In the genomic region with DNA sequence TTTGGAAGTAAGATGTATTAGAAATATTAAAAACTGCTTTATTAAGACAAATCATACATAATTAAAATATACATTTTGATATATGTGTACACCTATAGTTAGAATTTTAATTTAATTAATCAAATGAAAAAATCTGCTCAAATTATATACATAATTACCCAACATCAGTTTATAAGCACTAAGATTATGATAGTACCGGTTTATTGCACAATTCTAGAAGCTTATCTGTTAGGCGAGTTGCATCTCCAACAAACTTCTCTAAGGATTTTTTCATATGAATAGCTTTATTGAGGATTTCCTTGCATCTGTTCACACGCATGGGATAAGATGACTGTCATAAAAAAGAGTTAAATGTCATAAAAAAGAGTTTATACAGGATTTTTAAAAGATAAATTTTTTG, we compare ENCODE assay signal across 1 cellular context.
A peak's percentile ranks its signal among the peaks of the same experiment; 100 is the strongest.
TF ChIP-seq lines count a peak whose summit lies in the region.

No MANE protein-coding gene starts in this region.

TF ChIP-seq in K562, 482 proteins besides CTCF, POLR2A, EP300 and RAD21 (continued from another document):
- TF ChIP-seq, protein P1, sequence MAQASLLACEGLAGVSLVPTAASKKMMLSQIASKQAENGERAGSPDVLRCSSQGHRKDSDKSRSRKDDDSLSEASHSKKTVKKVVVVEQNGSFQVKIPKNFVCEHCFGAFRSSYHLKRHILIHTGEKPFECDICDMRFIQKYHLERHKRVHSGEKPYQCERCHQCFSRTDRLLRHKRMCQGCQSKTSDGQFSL (CRISPR knock-in tag; IDR thresholded peaks at IDR 0.05) = no peak
- TF ChIP-seq, protein P1 (tag; IDR thresholded peaks at IDR 0.05) = no peak
- TF ChIP-seq CEBPG (CRISPR knock-in tag; IDR thresholded peaks at IDR 0.05) (no peak), CEBPG (tag; conservative IDR thresholded peaks at IDR 0.05 in 1 of 2, IDR thresholded peaks at IDR 0.05 in 1 of 2) (peak in 1 of 2 experiments; percentile 62; a peak in 2 of 4 replicates), C11orf30 (IDR thresholded peaks at IDR 0.05; ENCODE audit: low read depth) (no peak), CHCHD3 (CRISPR knock-in tag; IDR thresholded peaks at IDR 0.05) (no peak)
